In the genomic region with DNA sequence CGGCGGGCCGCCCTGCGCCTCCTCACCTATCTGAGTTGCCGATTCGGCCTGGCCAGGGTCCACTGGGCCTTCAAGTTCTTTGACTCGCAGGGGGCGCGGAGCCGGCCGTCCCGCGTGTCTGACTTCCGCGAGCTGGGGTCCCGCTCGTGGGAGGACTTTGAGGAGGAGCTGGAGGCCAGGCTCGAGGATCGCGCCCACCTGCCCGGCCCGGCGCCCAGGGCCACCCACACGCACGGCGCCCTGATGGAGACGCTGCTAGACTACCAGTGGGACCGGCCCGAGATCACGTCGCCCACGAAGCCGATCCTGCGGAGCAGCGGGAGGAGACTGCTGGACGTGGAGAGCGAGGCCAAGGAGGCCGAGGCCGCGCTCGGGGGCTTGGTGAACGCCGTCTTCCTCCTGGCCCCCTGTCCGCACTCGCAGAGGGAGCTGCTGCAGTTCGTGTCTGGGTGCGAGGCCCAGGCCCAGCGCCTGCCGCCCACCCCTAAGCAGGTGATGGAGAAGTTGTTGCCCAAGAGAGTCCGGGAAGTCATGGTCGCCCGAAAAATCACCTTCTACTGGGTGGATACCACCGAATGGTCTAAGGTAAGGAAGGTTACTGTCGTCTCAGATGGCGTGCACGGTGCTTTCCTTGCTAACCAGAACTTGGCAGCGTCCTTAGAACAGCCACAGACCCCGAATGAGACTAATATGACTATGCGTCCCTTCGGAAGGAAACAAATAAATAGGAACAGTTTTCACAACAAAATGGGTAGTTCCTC, we compare ENCODE assay signal across 1 cellular context.
TF ChIP-seq lines count a peak whose summit lies in the region.

No MANE protein-coding gene starts in this region.

TF ChIP-seq in WTC11, 78 proteins besides CTCF, POLR2A, EP300 and RAD21 (continued from another document):
- TF ChIP-seq, protein P1, sequence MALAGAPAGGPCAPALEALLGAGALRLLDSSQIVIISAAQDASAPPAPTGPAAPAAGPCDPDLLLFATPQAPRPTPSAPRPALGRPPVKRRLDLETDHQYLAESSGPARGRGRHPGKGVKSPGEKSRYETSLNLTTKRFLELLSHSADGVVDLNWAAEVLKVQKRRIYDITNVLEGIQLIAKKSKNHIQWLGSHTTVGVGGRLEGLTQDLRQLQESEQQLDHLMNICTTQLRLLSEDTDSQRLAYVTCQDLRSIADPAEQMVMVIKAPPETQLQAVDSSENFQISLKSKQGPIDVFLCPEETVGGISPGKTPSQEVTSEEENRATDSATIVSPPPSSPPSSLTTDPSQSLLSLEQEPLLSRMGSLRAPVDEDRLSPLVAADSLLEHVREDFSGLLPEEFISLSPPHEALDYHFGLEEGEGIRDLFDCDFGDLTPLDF (CRISPR knock-in tag; IDR thresholded peaks at IDR 0.05), result no peak; the same call in 1 of the 2 replicates
- TF ChIP-seq, protein P2, sequence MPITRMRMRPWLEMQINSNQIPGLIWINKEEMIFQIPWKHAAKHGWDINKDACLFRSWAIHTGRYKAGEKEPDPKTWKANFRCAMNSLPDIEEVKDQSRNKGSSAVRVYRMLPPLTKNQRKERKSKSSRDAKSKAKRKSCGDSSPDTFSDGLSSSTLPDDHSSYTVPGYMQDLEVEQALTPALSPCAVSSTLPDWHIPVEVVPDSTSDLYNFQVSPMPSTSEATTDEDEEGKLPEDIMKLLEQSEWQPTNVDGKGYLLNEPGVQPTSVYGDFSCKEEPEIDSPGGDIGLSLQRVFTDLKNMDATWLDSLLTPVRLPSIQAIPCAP (CRISPR knock-in tag; IDR thresholded peaks at IDR 0.05), result no peak
- TF ChIP-seq ESRRA (CRISPR knock-in tag; IDR thresholded peaks at IDR 0.05; ENCODE audit: borderline replicate concordance) (no peak), SMAD3 (CRISPR knock-in tag; IDR thresholded peaks at IDR 0.05; ENCODE audit: borderline replicate concordance) (no peak), ZNF138 (CRISPR knock-in tag; conservative IDR thresholded peaks at IDR 0.05) (no peak), ZNF263 (CRISPR knock-in tag; IDR thresholded peaks at IDR 0.05; ENCODE audit: low read depth) (0 out of 2 replicates have a peak, but pooled peaks have one; percentile 50), ZNF317 (CRISPR knock-in tag; IDR thresholded peaks at IDR 0.05; ENCODE audit: borderline replicate concordance, low read depth) (no peak), ZNF232 (CRISPR knock-in tag; IDR thresholded peaks at IDR 0.05) (no peak)
- TF ChIP-seq, protein P3, sequence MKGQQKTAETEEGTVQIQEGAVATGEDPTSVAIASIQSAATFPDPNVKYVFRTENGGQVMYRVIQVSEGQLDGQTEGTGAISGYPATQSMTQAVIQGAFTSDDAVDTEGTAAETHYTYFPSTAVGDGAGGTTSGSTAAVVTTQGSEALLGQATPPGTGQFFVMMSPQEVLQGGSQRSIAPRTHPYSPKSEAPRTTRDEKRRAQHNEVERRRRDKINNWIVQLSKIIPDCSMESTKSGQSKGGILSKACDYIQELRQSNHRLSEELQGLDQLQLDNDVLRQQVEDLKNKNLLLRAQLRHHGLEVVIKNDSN (CRISPR knock-in tag; IDR thresholded peaks at IDR 0.05), result 0 out of 2 replicates have a peak, but pooled peaks have one; percentile 38
TF ChIP-seq in WTC11: peak in this region for 17.
